19 cellular contexts compared by ENCODE assay signal in the genomic region with DNA sequence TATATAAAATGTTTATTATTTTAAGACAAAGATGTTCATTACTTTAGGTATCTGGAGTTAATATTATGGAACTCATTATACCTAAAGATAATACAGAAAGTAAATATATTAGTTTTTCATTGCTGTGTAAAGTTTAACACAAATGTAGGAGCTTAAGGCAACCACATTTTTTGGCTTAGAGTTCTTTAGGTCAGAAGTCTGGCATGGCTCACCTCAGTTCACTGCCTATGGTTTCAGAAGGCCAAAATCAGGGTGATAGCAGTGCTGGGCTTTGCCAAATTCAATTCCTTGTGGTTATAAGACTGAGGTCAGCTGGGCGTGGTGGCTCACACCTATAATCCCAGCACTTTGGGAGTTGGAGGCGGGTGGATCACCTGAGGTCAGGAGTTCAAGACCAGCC. TPM values are rescaled to one million over a fixed set of nuclear protein-coding genes. Genes with fewer than 3 reads are reported as not detected.
DNase-seq lines count a peak whose midpoint lies in the region; ATAC-seq, FAIRE-seq and TF ChIP-seq lines count a peak whose summit lies in the region.
"Had no signal": no experiment of that assay in that cellular context is flagged by ENCODE, and none has a peak within 500 bp of the region (broad histone marks: within the 10 kb centered on the region; RNA-seq: fewer than 3 reads in every experiment).

No MANE protein-coding gene starts in this region.

- no peaks in the 10 kb centered on the region for H3K9me3 ChIP-seq in breast epithelium
- H3K9me3 ChIP-seq: A549, Caco-2 had no signal

- TF ChIP-seq POLR2A in breast epithelium (IDR thresholded peaks at IDR 0.05): no peak

- no peak overlapping the region for H3K4me3 Mint-ChIP-seq in MCF 10A (ENCODE audit: unreplicated experiment)
- H3K4me3 Mint-ChIP-seq: CD4-positive, alpha-beta T cell; H9 had no signal

- H3K36me3 Mint-ChIP-seq in MCF 10A (ENCODE audit: insufficient read depth, unreplicated experiment): peaks cover 58% of the 10 kb centered on the region

- no TSS peak for BruUV-seq in MCF 10A (replicated peaks; lab: Mats Ljungman, UMichigan)

- no peaks in the 10 kb centered on the region for H3K27me3 Mint-ChIP-seq in MCF 10A (ENCODE audit: insufficient read depth, unreplicated experiment)
- H3K27me3 Mint-ChIP-seq: CD4-positive, alpha-beta T cell had no signal

- H3K4me3 ChIP-seq in breast epithelium: no peak overlapping the region
- H3K4me3 ChIP-seq: A549 had no signal

- H3K36me3 ChIP-seq in breast epithelium: no peaks in the 10 kb centered on the region

- no peaks in the 10 kb centered on the region for H3K9me3 Mint-ChIP-seq in MCF 10A (ENCODE audit: unreplicated experiment)
- H3K9me3 Mint-ChIP-seq: CD4-positive, alpha-beta T cell; H9 had no signal

- TF ChIP-seq CTCF in MCF 10A (IDR thresholded peaks at IDR 0.05; ENCODE audit: unreplicated experiment): no peak
- TF ChIP-seq CTCF in breast epithelium (IDR thresholded peaks at IDR 0.05): no peak

- intact Hi-C loops in MCF 10A (cut with micrococcal nuclease) (no loop called here), breast epithelium (cut with DNase I; ENCODE audit: low total_unique reads) (no loop called here)

- ATAC-seq in HG03025 (IDR thresholded peaks at IDR 0.05; ENCODE audit: low FRiP score, unreplicated experiment): no peak
- no peak for ATAC-seq in HG02759 (IDR thresholded peaks at IDR 0.05; ENCODE audit: unreplicated experiment)
- ATAC-seq: A549 had no signal

- H3K27me3 ChIP-seq in breast epithelium: no peaks in the 10 kb centered on the region

- H3K27ac Mint-ChIP-seq in MCF 10A (ENCODE audit: low read depth, unreplicated experiment): no peak overlapping the region
- H3K27ac Mint-ChIP-seq: CD4-positive, alpha-beta T cell had no signal

- no peaks in the 10 kb centered on the region for H3K4me1 Mint-ChIP-seq in MCF 10A (ENCODE audit: insufficient read depth, unreplicated experiment)
- H3K4me1 Mint-ChIP-seq: H9 had no signal

- H3K27ac ChIP-seq in breast epithelium: no peak overlapping the region
- H3K27ac ChIP-seq: 22Rv1, A549, C4-2B had no signal

- peak; percentile 5 for DNase-seq in MCF 10A (ENCODE audit: unreplicated experiment)
- no peak for DNase-seq in breast epithelium (ENCODE audit: low spot score in 2 of 2)
- DNase-seq in OCI-M1 (lab: John Stamatoyannopoulos, UW): peak; percentile 2
- no peak for DNase-seq in islet precursor cell
- no peak for DNase-seq in HK-2 (ENCODE audit: unreplicated experiment)
- DNase-seq: AML-193; Caco-2; CD4-positive, alpha-beta T cell; GF-D8; H9 had no signal

- FAIRE-seq in colon (lab: Jason Lieb, UNC): peak; percentile 49
- FAIRE-seq: A549, D721Med, GM19239, H1 had no signal

- H3K4me1 ChIP-seq in breast epithelium: no peaks in the 10 kb centered on the region
- H3K4me1 ChIP-seq: A549, Caco-2 had no signal

- CTCF ChIA-PET in MCF 10A (lab: Yijun Ruan, JAX): interaction anchor here (1.1 kb wide), 1 partner anchor 21 kb away, joined by 3 read pairs; no protein-coding TSS in a partner anchor

- POLR2A ChIA-PET in MCF 10A (lab: Yijun Ruan, JAX): interaction anchor here (0.6 to 1.4 kb wide), 4 partner anchors 8 to 36 kb away, joined by 3 to 5 read pairs (median 4); a partner anchor contains a TSS

RNA-seq across cellular contexts. Expression of a gene that starts 35.5 kb away (rescaled TPM):
- 36.7 and 41.4 TPM in 2 replicates for total RNA-seq in MCF 10A (2022)
- total RNA-seq in breast epithelium: 10 to 100 TPM; 29.8 to 54.4 (median 48.8) TPM

Comparison
In these comparisons a context has a peak if more than half of its experiments do, and no peak if none do; other contexts are left out.
1. DNase-seq: peak in MCF 10A (single experiment) and OCI-M1 (single experiment); none in breast epithelium (0 of 2), islet precursor cell (single experiment) and HK-2 (single experiment).